ENCODE assay signal across 22 cellular contexts in the genomic region with DNA sequence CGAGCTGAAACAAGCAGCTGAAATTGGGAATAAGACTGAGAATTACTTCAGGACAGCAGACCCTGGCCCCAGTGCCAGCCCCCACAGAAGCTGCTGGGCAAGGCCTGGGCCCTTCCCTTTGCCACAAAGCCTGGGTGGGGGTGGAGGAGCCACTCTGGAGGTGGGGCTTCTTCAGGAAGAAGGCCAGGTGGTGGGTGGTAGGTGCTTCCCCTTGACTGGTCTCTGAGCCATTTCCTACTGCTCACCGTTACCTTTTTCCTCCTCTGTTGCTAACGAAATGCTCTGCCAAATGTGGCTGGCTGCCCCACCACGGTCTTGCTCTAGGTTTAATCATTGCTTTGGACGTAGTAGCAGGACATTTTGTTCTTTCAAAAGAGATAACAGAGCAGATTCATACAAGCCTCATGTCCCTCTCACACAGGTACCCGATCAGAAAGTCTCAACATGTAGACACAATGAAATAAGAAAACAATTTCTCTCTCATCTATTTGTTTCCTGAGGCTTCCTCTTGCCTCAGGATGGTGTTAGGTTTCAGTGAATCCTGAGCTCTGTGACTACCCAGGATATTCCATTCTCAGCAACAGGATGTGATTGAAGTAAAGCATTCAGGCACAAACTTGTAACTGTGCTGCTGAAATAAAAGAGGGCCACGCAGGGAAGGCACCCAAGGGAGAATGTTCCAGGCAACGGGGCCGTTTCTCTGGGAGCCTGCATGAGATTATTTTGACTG.
DNase-seq lines count a peak whose midpoint lies in the region; ATAC-seq and TF ChIP-seq lines count a peak whose summit lies in the region.
"Had no signal": no experiment of that assay in that cellular context is flagged by ENCODE, and none has a peak within 500 bp of the region (broad histone marks: within the 10 kb centered on the region; RNA-seq: fewer than 3 reads in every experiment).

No MANE protein-coding gene starts in this region.

- no peak overlapping the region for H4K91ac ChIP-seq in neuronal stem cell (ENCODE audit: low read depth, low read length, poor library complexity)

- TF ChIP-seq CTCF in OCI-LY3 (IDR thresholded peaks at IDR 0.05; ENCODE audit: low read depth, low read length) (no peak), left lung (IDR thresholded peaks at IDR 0.05) (no peak), brain microvascular endothelial cell (IDR thresholded peaks at IDR 0.05; ENCODE audit: low read depth, low read length, missing control alignments) (no peak)

- H3K14ac ChIP-seq in neuronal stem cell (ENCODE audit: low read length), result no peak overlapping the region

- no peak overlapping the region for H2BK12ac ChIP-seq in neuronal stem cell (ENCODE audit: low read length)

- in situ Hi-C loops in brain microvascular endothelial cell (cut with HindIII; ENCODE audit: low pct_ligation_motif_present, low sequenced_read_pairs), result no loop called here

- no peak overlapping the region for H3K4ac ChIP-seq in neuronal stem cell (ENCODE audit: low read length)

- H3K79me2 ChIP-seq in OCI-LY3 (ENCODE audit: low read length), result no peaks in the 10 kb centered on the region

- intact Hi-C loops in left lung (cut with DNase I), result no loop called here

- H3K27ac ChIP-seq in OCI-LY3 (ENCODE audit: low read length), result peak overlapping the region; percentile 86
- peak overlapping the region; percentile 83 for H3K27ac ChIP-seq in epithelial cell of prostate
- H3K27ac ChIP-seq in neuronal stem cell (replicated peaks; ENCODE audit: low read length), result no peak overlapping the region
- H3K27ac ChIP-seq in left lung, result no peak overlapping the region
- H3K27ac ChIP-seq in brain microvascular endothelial cell, result no peak overlapping the region
- H3K27ac ChIP-seq: GM23248, upper lobe of left lung had no signal

- H2AK5ac ChIP-seq in neuronal stem cell (ENCODE audit: low read depth, low read length), result no peak overlapping the region

- H3K18ac ChIP-seq in neuronal stem cell (ENCODE audit: low read length), result no peak overlapping the region

- H3K9me3 Mint-ChIP-seq in activated naive CD4-positive, alpha-beta T cell treated with anti-CD3 and anti-CD28 coated beads, Interleukin-2, amount 50 U/mL, for 72 hours, result peaks cover 0 to 10% of the 10 kb centered on the region in 2 donors
- H3K9me3 Mint-ChIP-seq: T-helper 2 cell treated with Interferon-gamma antibody and Interleukin-4, amounts not matched to agents 5 μg/mL and 100 μg/mL, for 36 hours had no signal

- H3K36me3 ChIP-seq in OCI-LY3 (replicated peaks; ENCODE audit: low read depth, low read length) (no peaks in the 10 kb centered on the region), neuronal stem cell (replicated peaks in 1 of 2; ENCODE audit: control insufficient read depth in 2 of 2, insufficient read depth in 2 of 2, low read length in 2 of 2) (no peaks in the 10 kb centered on the region), left lung (no peaks in the 10 kb centered on the region), brain microvascular endothelial cell (replicated peaks) (no peaks in the 10 kb centered on the region)
- H3K36me3 ChIP-seq: upper lobe of left lung had no signal

- H3K4me1 ChIP-seq in OCI-LY3 (ENCODE audit: low read length) (peaks cover 22% of the 10 kb centered on the region), neuronal stem cell (ENCODE audit: control insufficient read depth in 2 of 2, insufficient read depth in 1 of 2, low read depth in 1 of 2, low read length in 2 of 2) (peaks cover 0 to 7% of the 10 kb centered on the region in 2 donors), left lung (no peaks in the 10 kb centered on the region)
- H3K4me1 ChIP-seq: upper lobe of left lung had no signal

- H2BK5ac ChIP-seq in neuronal stem cell (ENCODE audit: low read length), result no peak overlapping the region

- no peak for ATAC-seq in left lung
- no peak for ATAC-seq in activated naive CD4-positive, alpha-beta T cell treated with anti-CD3 and anti-CD28 coated beads, Interleukin-2, amount 50 U/mL, for 72 hours
- ATAC-seq: activated CD8-positive, alpha-beta memory T cell treated with anti-CD3 and anti-CD28 coated beads, Interleukin-2, amount 10 ng/mL, durations not matched to agents 7 days and 5 days; activated T-cell treated with anti-CD3 and anti-CD28 coated beads, Interleukin-2, amount 50 U/mL, for 72 hours had no signal

- H3K27me3 ChIP-seq in OCI-LY3 (ENCODE audit: low read depth, low read length) (no peaks in the 10 kb centered on the region), neuronal stem cell (ENCODE audit: control insufficient read depth in 3 of 3, insufficient read depth in 3 of 3, low read depth in 1 of 3, low read length in 3 of 3) (no peaks in the 10 kb centered on the region), left lung (no peaks in the 10 kb centered on the region), brain microvascular endothelial cell (replicated peaks) (no peaks in the 10 kb centered on the region)
- H3K27me3 ChIP-seq: upper lobe of left lung had no signal

- DNase-seq in NCI-H510A treated with DMSO at 0.1 percent for 48 hours (lab: John Stamatoyannopoulos, UW) (peak; percentile 39), NCI-H510A (lab: John Stamatoyannopoulos, UW) (no peak), epithelial cell of prostate (ENCODE audit: low read depth, low spot score) (no peak), neuronal stem cell (ENCODE audit: low spot score) (no peak), left lung (no peak), brain microvascular endothelial cell (no peak)
- no peak for DNase-seq in activated naive CD4-positive, alpha-beta T cell treated with anti-CD3 and anti-CD28 coated beads, Interleukin-2, amount 50 U/mL, for 72 hours (ENCODE audit: low spot score in 2 of 2)
- DNase-seq: activated CD4-positive, alpha-beta T cell treated with anti-CD3 and anti-CD28 coated beads, Interleukin-2, amount 50 U/mL, for 1 hour; activated CD8-positive, alpha-beta memory T cell treated with anti-CD3 and anti-CD28 coated beads, Interleukin-2, amount 10 ng/mL, durations not matched to agents 7 days and 5 days; activated naive CD4-positive, alpha-beta T cell treated with anti-CD3 and anti-CD28 coated beads for 36 hours; activated T-cell treated with anti-CD3 and anti-CD28 coated beads, Interleukin-2, amount 50 U/mL, for 72 hours; anterior cingulate cortex; erythroblast; foreskin melanocyte; GM23248; NCI-H2029 treated with DMSO at 0.1 percent for 48 hours; NCI-H526; stimulated activated CD8-positive, alpha-beta memory T cell treated with anti-CD3 and anti-CD28 coated beads, Interleukin-4, amount 100 ng/mL, for 48 hours; upper lobe of left lung had no signal

- H2BK15ac ChIP-seq in neuronal stem cell (ENCODE audit: low read length), result no peak overlapping the region

- H3K4me3 ChIP-seq in OCI-LY3 (ENCODE audit: low read length), result peak overlapping the region; percentile 26; the same call in 1 of the 2 replicates
- no peak overlapping the region for H3K4me3 ChIP-seq in neuronal stem cell (ENCODE audit: low read length in 2 of 2)
- no peak overlapping the region for H3K4me3 ChIP-seq in left lung
- no peak overlapping the region for H3K4me3 ChIP-seq in brain microvascular endothelial cell (ENCODE audit: low read depth, low read length)
- H3K4me3 ChIP-seq: GM23248, lung, upper lobe of left lung had no signal

- no peak overlapping the region for H2BK120ac ChIP-seq in neuronal stem cell (ENCODE audit: low read depth, low read length)

- no peak overlapping the region for H4K8ac ChIP-seq in neuronal stem cell (ENCODE audit: low read depth, low read length)

- peak overlapping the region; percentile 31; the same call in 1 of the 2 replicates for H2AFZ ChIP-seq in OCI-LY3 (ENCODE audit: low read depth, low read length)
- H2AFZ ChIP-seq in neuronal stem cell (ENCODE audit: low read length), result peak overlapping the region; percentile 74
- H2AFZ ChIP-seq: GM23248 had no signal

- WGBS in neuronal stem cell (ENCODE audit: extremely low coverage in 2 of 2, insufficient read length in 2 of 2, insufficient replicate concordance in 1 of 2), 2 donors, result no CpG with 5 or more reads among the region's 9 CpGs

- H3K9me3 ChIP-seq in OCI-LY3 (ENCODE audit: insufficient read depth, low read length) (no peaks in the 10 kb centered on the region), neuronal stem cell (replicated peaks in 1 of 2; ENCODE audit: control insufficient read depth in 2 of 2, insufficient read depth in 1 of 2, low read depth in 1 of 2, low read length in 2 of 2) (peaks cover 3 to 4% of the 10 kb centered on the region in 2 donors), left lung (peaks cover 0 to 16% of the 10 kb centered on the region in 2 donors)

- peaks cover 12 to 14% of the 10 kb centered on the region in 2 donors for H3K36me3 Mint-ChIP-seq in activated naive CD4-positive, alpha-beta T cell treated with anti-CD3 and anti-CD28 coated beads, Interleukin-2, amount 50 U/mL, for 72 hours
- H3K36me3 Mint-ChIP-seq: activated CD8-positive, alpha-beta memory T cell treated with anti-CD3 and anti-CD28 coated beads, Interleukin-2, amount 10 ng/mL, durations not matched to agents 7 days and 5 days had no signal

- no peaks in the 10 kb centered on the region for H4K20me1 ChIP-seq in OCI-LY3 (ENCODE audit: insufficient read depth, low read length)

- no peak overlapping the region for H3K23ac ChIP-seq in neuronal stem cell (ENCODE audit: low read depth, low read length, poor library complexity)

- H3K27ac Mint-ChIP-seq in activated naive CD4-positive, alpha-beta T cell treated with anti-CD3 and anti-CD28 coated beads, Interleukin-2, amount 50 U/mL, for 72 hours, result no peak overlapping the region
- H3K27ac Mint-ChIP-seq: activated CD8-positive, alpha-beta memory T cell treated with anti-CD3 and anti-CD28 coated beads, Interleukin-2, amount 10 ng/mL, durations not matched to agents 7 days and 5 days; activated naive CD4-positive, alpha-beta T cell treated with anti-CD3 and anti-CD28 coated beads for 36 hours; activated T-cell treated with anti-CD3 and anti-CD28 coated beads, Interleukin-2, amount 50 U/mL, for 72 hours; T-helper 2 cell treated with Interferon-gamma antibody and Interleukin-4, amounts not matched to agents 5 μg/mL and 100 μg/mL, for 36 hours had no signal

- H3K9ac ChIP-seq in OCI-LY3 (ENCODE audit: low read length) (peak overlapping the region; percentile 51; the same call in 1 of the 2 replicates), neuronal stem cell (ENCODE audit: low read depth, low read length, poor library complexity) (no peak overlapping the region)
- H3K9ac ChIP-seq: GM23248 had no signal

- H3K4me2 ChIP-seq in OCI-LY3 (ENCODE audit: low read length), result peak overlapping the region; percentile 48
- no peak overlapping the region for H3K4me2 ChIP-seq in neuronal stem cell (ENCODE audit: insufficient read depth, low read length, poor library complexity, severe bottlenecking)

- no peaks in the 10 kb centered on the region for H3K79me1 ChIP-seq in neuronal stem cell (ENCODE audit: low read depth, low read length)

Comparison
In these comparisons a context has a peak if more than half of its experiments do, and no peak if none do; other contexts are left out.
1. H3K27ac ChIP-seq: peak in OCI-LY3 (single experiment) and epithelial cell of prostate (single experiment); none in neuronal stem cell (single experiment), left lung (0 of 2) and brain microvascular endothelial cell (single experiment).